In the genomic region with DNA sequence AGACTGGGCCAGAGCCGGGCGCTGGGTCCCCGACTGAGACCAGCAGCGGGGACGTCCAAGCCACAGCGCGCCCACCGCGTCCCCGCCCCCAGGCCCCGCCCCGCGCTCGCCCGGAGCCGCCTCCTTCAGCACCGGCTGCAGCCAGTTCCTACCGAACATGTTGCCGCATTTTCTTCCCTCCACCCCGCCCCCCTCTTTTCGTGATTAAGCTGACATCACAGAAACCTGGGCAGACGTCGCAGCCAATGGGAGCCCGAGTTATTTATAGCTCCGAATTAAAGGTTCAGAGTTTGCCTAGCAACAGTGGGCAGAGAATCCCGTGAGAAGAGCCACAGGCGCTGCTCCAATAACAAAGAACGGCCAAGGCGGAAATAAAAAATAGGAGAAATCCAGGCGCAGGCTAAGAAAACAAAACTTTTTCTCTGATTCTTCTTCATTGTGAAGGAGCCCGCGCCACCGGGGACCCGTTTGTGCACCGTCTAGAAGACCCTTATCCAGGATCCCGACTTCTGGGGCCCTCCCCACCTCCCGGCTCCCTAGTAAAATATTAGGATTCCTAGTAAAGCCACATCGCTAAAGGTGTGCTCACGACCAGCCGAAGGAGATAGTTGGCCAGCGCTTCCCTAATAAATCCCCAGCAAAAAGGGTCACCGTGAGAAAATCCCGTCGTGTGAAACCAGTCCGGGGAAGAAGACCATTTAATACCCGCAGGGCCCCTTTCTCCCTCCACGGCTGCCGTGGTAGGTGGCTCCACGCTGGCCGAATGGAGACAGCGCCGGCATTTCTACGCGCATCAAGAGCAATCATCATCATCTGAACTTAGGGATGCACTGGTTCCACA, we compare ENCODE assay signal across 8 cellular contexts.
DNase-seq lines count a peak whose midpoint lies in the region; ATAC-seq and TF ChIP-seq lines count a peak whose summit lies in the region.

No MANE protein-coding gene starts in this region.

- H3K36me3 ChIP-seq in MG63: peaks cover 30% of the 10 kb centered on the region
- peaks cover 39% of the 10 kb centered on the region for H3K36me3 ChIP-seq in RWPE2 (ENCODE audit: low read depth)
- peaks cover 2% of the 10 kb centered on the region for H3K36me3 ChIP-seq in fibroblast of lung (ENCODE audit: control insufficient read depth, insufficient read depth, low read length)

- H3K27me3 ChIP-seq in MG63 (no peaks in the 10 kb centered on the region), RWPE2 (ENCODE audit: insufficient read depth, poor library complexity, severe bottlenecking) (no peaks in the 10 kb centered on the region), fibroblast of lung (ENCODE audit: control insufficient read depth, insufficient read depth, low read length) (no peaks in the 10 kb centered on the region)

- peak; percentile 68 for ATAC-seq in GM21737 (IDR thresholded peaks at IDR 0.05; ENCODE audit: unreplicated experiment)
- ATAC-seq in RWPE2 (ENCODE audit: low read depth): peak; percentile 37

- peak overlapping the region; percentile 73 for H3K4me2 ChIP-seq in fibroblast of lung (ENCODE audit: extremely low read depth, insufficient read depth, low read length)

- peaks cover 12% of the 10 kb centered on the region for H3K79me2 ChIP-seq in fibroblast of lung (ENCODE audit: control insufficient read depth, insufficient read depth, low read length)

- H3K9me3 ChIP-seq in MG63 (no peaks in the 10 kb centered on the region), RWPE2 (ENCODE audit: severe bottlenecking) (no peaks in the 10 kb centered on the region), fibroblast of lung (ENCODE audit: control insufficient read depth, insufficient read depth, low read depth, low read length) (no peaks in the 10 kb centered on the region)

- DNase-seq in COR-L47 (lab: John Stamatoyannopoulos, UW): peak; percentile 99
- peak; percentile 92 for DNase-seq in MG63
- peak; percentile 96 for DNase-seq in RWPE2 (ENCODE audit: low spot score)
- DNase-seq in activated T-helper 9 cell treated with anti-CD3 and anti-CD28 coated beads, Interleukin-2, amount 50 U/mL, for 16 hours (ENCODE audit: low read depth): peak; percentile 83
- peak; percentile 97 to 99 for DNase-seq in fibroblast of lung (ENCODE audit: low read depth in 2 of 2)
- DNase-seq in myocyte (ENCODE audit: low read depth): peak; percentile 98
- peak; percentile 67 to 73 for DNase-seq in stimulated activated CD8-positive, alpha-beta memory T cell treated with anti-CD3 and anti-CD28 coated beads, Interleukin-7, amount 100 ng/mL, for 1 hour (ENCODE audit: low read depth in 2 of 2)

- peak overlapping the region; percentile 71 for H3K9ac ChIP-seq in fibroblast of lung (ENCODE audit: insufficient read depth, low read length)

- peak overlapping the region; percentile 89 for H3K27ac ChIP-seq in RWPE2 (ENCODE audit: poor library complexity, severe bottlenecking)
- H3K27ac ChIP-seq in fibroblast of lung (ENCODE audit: insufficient read depth, low read length): peak overlapping the region; percentile 81

- H3K4me3 ChIP-seq in MG63 (peak overlapping the region; percentile 71), RWPE2 (ENCODE audit: severe bottlenecking) (peak overlapping the region; percentile 87), fibroblast of lung (replicated peaks in 1 of 4; ENCODE audit: control extremely low read depth in 1 of 4, insufficient read depth in 1 of 4, low read depth in 3 of 4, low read length in 4 of 4) (peak overlapping the region; percentile 80 to 97 (median 86))

- no peaks in the 10 kb centered on the region for H4K20me1 ChIP-seq in fibroblast of lung (ENCODE audit: control insufficient read depth, extremely low read depth, insufficient read depth, low read length)

- H3K4me1 ChIP-seq in RWPE2 (ENCODE audit: insufficient read depth, poor library complexity, severe bottlenecking) (peaks cover 23% of the 10 kb centered on the region), fibroblast of lung (ENCODE audit: control insufficient read depth, extremely low read depth, insufficient read depth, low read length) (peaks cover 4% of the 10 kb centered on the region)

- H2AFZ ChIP-seq in fibroblast of lung (ENCODE audit: low read length): no peak overlapping the region

- TF ChIP-seq CTCF in RWPE2 (IDR thresholded peaks at IDR 0.05; ENCODE audit: poor library complexity, severe bottlenecking) (no peak), fibroblast of lung (conservative IDR thresholded peaks at IDR 0.05 in 1 of 2, IDR thresholded peaks at IDR 0.05 in 1 of 2; ENCODE audit: low read depth in 1 of 2, low read length in 2 of 2) (no peak)

Comparison
In these comparisons a context has a peak if more than half of its experiments do, and no peak if none do; other contexts are left out.
1. Peak in every context shown above with its lines: DNase-seq, ATAC-seq, H3K4me3 ChIP-seq and H3K27ac ChIP-seq.